33 cellular contexts compared by ENCODE assay signal in the genomic region with DNA sequence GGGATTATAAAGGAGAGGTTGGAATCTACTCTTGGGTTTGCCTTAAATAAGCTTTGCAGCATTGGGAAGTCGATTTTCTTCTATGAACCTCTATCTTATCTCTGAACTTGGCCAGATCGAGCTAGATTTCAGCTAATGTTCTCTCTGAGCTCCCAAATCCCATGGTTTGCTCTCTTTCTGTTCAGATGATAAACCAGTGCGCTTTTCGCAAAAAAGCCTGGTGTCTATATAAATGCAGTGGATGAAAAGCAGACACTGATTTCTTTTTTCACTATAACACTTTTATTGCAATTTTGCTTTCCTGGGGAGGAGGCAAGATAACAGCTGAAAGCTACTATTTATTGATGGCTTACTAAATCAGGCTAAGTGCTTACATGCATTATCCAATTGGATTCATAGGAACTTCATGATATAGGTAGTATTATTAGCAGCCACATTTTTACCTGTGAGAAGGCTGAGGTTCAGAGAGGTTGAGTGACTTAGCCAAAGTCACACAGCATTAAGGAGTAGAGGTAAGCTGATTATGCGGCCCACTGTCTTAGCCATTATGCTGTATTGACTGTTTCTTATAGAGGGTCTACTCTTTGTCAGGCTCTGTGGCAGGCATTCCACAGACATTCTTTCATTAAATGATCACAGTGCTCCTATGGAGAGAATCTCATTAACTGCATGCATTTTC.
"Had no signal": no experiment of that assay in that cellular context is flagged by ENCODE, and none has a peak within 500 bp of the region (broad histone marks: within the 10 kb centered on the region; RNA-seq: fewer than 3 reads in every experiment).

No MANE protein-coding gene starts in this region.

- H3K4me3 Mint-ChIP-seq: activated B cell treated with CpG ODN at 0.5 μM for 24 hours; activated CD4-positive, alpha-beta memory T cell treated with anti-CD3 and anti-CD28 coated beads for 36 hours; activated CD4-positive, alpha-beta T cell treated with anti-CD3 and anti-CD28 coated beads for 36 hours; activated CD4-positive, alpha-beta T cell treated with anti-CD3 and anti-CD28 coated beads, Interleukin-2, amount 10 ng/mL, durations not matched to agents 24 days and 14 days; activated CD8-positive, alpha-beta memory T cell treated with anti-CD3 and anti-CD28 coated beads, Interleukin-2, amount 10 ng/mL, durations not matched to agents 7 days and 5 days; activated CD8-positive, alpha-beta T cell treated with anti-CD3 and anti-CD28 coated beads, Interleukin-2, amount 10 ng/mL, durations not matched to agents 7 days and 5 days; activated naive CD4-positive, alpha-beta T cell treated with anti-CD3 and anti-CD28 coated beads for 36 hours; activated naive CD4-positive, alpha-beta T cell treated with anti-CD3 and anti-CD28 coated beads, Interleukin-2, amount 50 U/mL, for 24 hours; activated naive CD8-positive, alpha-beta T cell treated with anti-CD3 and anti-CD28 coated beads for 36 hours; activated naive CD8-positive, alpha-beta T cell treated with anti-CD3 and anti-CD28 coated beads, Interleukin-2, amount 50 U/mL, for 24 hours; activated T-helper 1 cell treated with anti-CD3 and anti-CD28 coated beads, Interleukin-12 subunit alpha, Interleukin-12 subunit beta, Interleukin-2, Interleukin-4 antibody, amounts not matched to agents 30 ng/mL and 10 ng/mL and 1 ng/mL, durations not matched to agents 14 hours and 24 hours and 36 hours; effector memory CD8-positive, alpha-beta T cell had no signal

- H3K9me3 ChIP-seq: adrenal gland, body of pancreas, esophagus muscularis mucosa, gastrocnemius medialis had no signal

- H3K27ac Mint-ChIP-seq: activated B cell treated with CpG ODN at 0.5 μM for 24 hours; activated CD4-positive, alpha-beta memory T cell treated with anti-CD3 and anti-CD28 coated beads for 36 hours; activated CD4-positive, alpha-beta T cell treated with anti-CD3 and anti-CD28 coated beads for 36 hours; activated CD4-positive, alpha-beta T cell treated with anti-CD3 and anti-CD28 coated beads, Interleukin-2, amount 10 ng/mL, durations not matched to agents 24 days and 14 days; activated CD8-positive, alpha-beta memory T cell treated with anti-CD3 and anti-CD28 coated beads, Interleukin-2, amount 10 ng/mL, durations not matched to agents 7 days and 5 days; activated CD8-positive, alpha-beta T cell treated with anti-CD3 and anti-CD28 coated beads, Interleukin-2, amount 10 ng/mL, durations not matched to agents 7 days and 5 days; activated naive CD4-positive, alpha-beta T cell treated with anti-CD3 and anti-CD28 coated beads for 36 hours; activated naive CD4-positive, alpha-beta T cell treated with anti-CD3 and anti-CD28 coated beads, Interleukin-2, amount 50 U/mL, for 24 hours; activated naive CD8-positive, alpha-beta T cell treated with anti-CD3 and anti-CD28 coated beads for 36 hours; activated naive CD8-positive, alpha-beta T cell treated with anti-CD3 and anti-CD28 coated beads, Interleukin-2, amount 50 U/mL, for 24 hours; activated T-helper 1 cell treated with anti-CD3 and anti-CD28 coated beads, Interleukin-12 subunit alpha, Interleukin-12 subunit beta, Interleukin-2, Interleukin-4 antibody, amounts not matched to agents 30 ng/mL and 10 ng/mL and 1 ng/mL, durations not matched to agents 14 hours and 24 hours and 36 hours; activated T-helper 2 cell treated with anti-CD3 and anti-CD28 coated beads, Interferon-gamma antibody, Interleukin-2, Interleukin-4, amounts not matched to agents 10 μg/mL and 5 μg/mL and 100 μg/mL, durations not matched to agents 14 hours and 24 hours and 36 hours; effector memory CD8-positive, alpha-beta T cell had no signal

- H3K4me1 Mint-ChIP-seq: activated B cell treated with CpG ODN at 0.5 μM for 24 hours; activated CD4-positive, alpha-beta T cell treated with anti-CD3 and anti-CD28 coated beads for 36 hours; activated CD4-positive, alpha-beta T cell treated with anti-CD3 and anti-CD28 coated beads, Interleukin-2, amount 10 ng/mL, durations not matched to agents 24 days and 14 days; activated CD8-positive, alpha-beta memory T cell treated with anti-CD3 and anti-CD28 coated beads, Interleukin-2, amount 10 ng/mL, durations not matched to agents 7 days and 5 days; activated naive CD4-positive, alpha-beta T cell treated with anti-CD3 and anti-CD28 coated beads, Interleukin-2, amount 50 U/mL, for 24 hours; activated naive CD8-positive, alpha-beta T cell treated with anti-CD3 and anti-CD28 coated beads for 36 hours; activated naive CD8-positive, alpha-beta T cell treated with anti-CD3 and anti-CD28 coated beads, Interleukin-2, amount 50 U/mL, for 24 hours had no signal

- H3K9me3 Mint-ChIP-seq: activated B cell treated with CpG ODN at 0.5 μM for 24 hours; activated CD4-positive, alpha-beta memory T cell treated with anti-CD3 and anti-CD28 coated beads for 36 hours; activated CD4-positive, alpha-beta T cell treated with anti-CD3 and anti-CD28 coated beads, Interleukin-2, amount 10 ng/mL, durations not matched to agents 24 days and 14 days; activated naive CD4-positive, alpha-beta T cell treated with anti-CD3 and anti-CD28 coated beads for 36 hours; activated naive CD4-positive, alpha-beta T cell treated with anti-CD3 and anti-CD28 coated beads, Interleukin-2, amount 50 U/mL, for 24 hours; activated T-helper 1 cell treated with anti-CD3 and anti-CD28 coated beads, Interleukin-12 subunit alpha, Interleukin-12 subunit beta, Interleukin-2, Interleukin-4 antibody, amounts not matched to agents 30 ng/mL and 10 ng/mL and 1 ng/mL, durations not matched to agents 14 hours and 24 hours and 36 hours; activated T-helper 2 cell treated with anti-CD3 and anti-CD28 coated beads, Interferon-gamma antibody, Interleukin-2, Interleukin-4, amounts not matched to agents 10 μg/mL and 5 μg/mL and 100 μg/mL, durations not matched to agents 14 hours and 24 hours and 36 hours had no signal

- H3K4me1 ChIP-seq: esophagus muscularis mucosa, foreskin keratinocyte had no signal

- H3K27me3 Mint-ChIP-seq: activated B cell treated with CpG ODN at 0.5 μM for 24 hours; activated CD4-positive, alpha-beta memory T cell treated with anti-CD3 and anti-CD28 coated beads for 36 hours; activated CD4-positive, alpha-beta T cell treated with anti-CD3 and anti-CD28 coated beads for 36 hours; activated CD4-positive, alpha-beta T cell treated with anti-CD3 and anti-CD28 coated beads, Interleukin-2, amount 10 ng/mL, durations not matched to agents 24 days and 14 days; activated CD8-positive, alpha-beta memory T cell treated with anti-CD3 and anti-CD28 coated beads, Interleukin-2, amount 10 ng/mL, durations not matched to agents 7 days and 5 days; activated naive CD4-positive, alpha-beta T cell treated with anti-CD3 and anti-CD28 coated beads, Interleukin-2, amount 50 U/mL, for 24 hours; activated naive CD8-positive, alpha-beta T cell treated with anti-CD3 and anti-CD28 coated beads for 36 hours; activated naive CD8-positive, alpha-beta T cell treated with anti-CD3 and anti-CD28 coated beads, Interleukin-2, amount 50 U/mL, for 24 hours; effector memory CD8-positive, alpha-beta T cell had no signal

- DNase-seq: activated B cell treated with CpG ODN at 0.5 μM for 24 hours; activated CD4-positive, alpha-beta memory T cell treated with anti-CD3 and anti-CD28 coated beads for 36 hours; activated CD4-positive, alpha-beta T cell treated with anti-CD3 and anti-CD28 coated beads for 36 hours; activated CD4-positive, alpha-beta T cell treated with anti-CD3 and anti-CD28 coated beads, Interleukin-2, amount 10 ng/mL, durations not matched to agents 24 days and 14 days; activated CD8-positive, alpha-beta memory T cell treated with anti-CD3 and anti-CD28 coated beads, Interleukin-2, amount 10 ng/mL, durations not matched to agents 7 days and 5 days; activated CD8-positive, alpha-beta memory T cell treated with anti-CD3 and anti-CD28 coated beads, Interleukin-2, amount 50 U/mL, for 4 hours; activated CD8-positive, alpha-beta T cell treated with anti-CD3 and anti-CD28 coated beads, Interleukin-2, amount 10 ng/mL, durations not matched to agents 7 days and 5 days; activated effector memory CD4-positive, alpha-beta T cell treated with anti-CD3 and anti-CD28 coated beads, Interleukin-2, amount 50 U/mL, for 16 hours; activated naive CD4-positive, alpha-beta T cell treated with anti-CD3 and anti-CD28 coated beads for 36 hours; activated naive CD8-positive, alpha-beta T cell treated with anti-CD3 and anti-CD28 coated beads for 36 hours; activated naive CD8-positive, alpha-beta T cell treated with anti-CD3 and anti-CD28 coated beads, Interleukin-2, amount 50 U/mL, for 24 hours; activated T-cell treated with anti-CD3 and anti-CD28 coated beads, Interleukin-2, amount 50 U/mL, for 1 hour; activated T-cell treated with anti-CD3 and anti-CD28 coated beads, Interleukin-2, amount 50 U/mL, for 48 hours; adrenal gland; amygdala; aorta; body of pancreas; caudate nucleus; cortex of kidney; dermis blood vessel endothelial cell; effector CD4-positive, alpha-beta T cell; effector memory CD8-positive, alpha-beta T cell; erythroblast; foreskin keratinocyte; gastrocnemius medialis; glutamatergic neuron; heart left ventricle; T-helper 2 cell had no signal

- H3K27me3 ChIP-seq: adrenal gland, body of pancreas, esophagus muscularis mucosa, foreskin keratinocyte, gastrocnemius medialis, heart left ventricle had no signal

- H3K4me3 ChIP-seq: adrenal gland, body of pancreas, esophagus muscularis mucosa, gastrocnemius medialis, heart left ventricle had no signal

- H3K27ac ChIP-seq: adrenal gland, body of pancreas, esophagus muscularis mucosa, foreskin keratinocyte, gastrocnemius medialis, heart left ventricle had no signal

- H3K36me3 ChIP-seq: adrenal gland, esophagus muscularis mucosa, gastrocnemius medialis, heart left ventricle had no signal

- ATAC-seq: activated CD4-positive, alpha-beta T cell treated with anti-CD3 and anti-CD28 coated beads for 36 hours; activated CD4-positive, CD25-positive, alpha-beta regulatory T cell treated with anti-CD3 and anti-CD28 coated beads, Interleukin-2, amount 50 U/mL, for 24 hours; activated CD8-positive, alpha-beta memory T cell treated with anti-CD3 and anti-CD28 coated beads, Interleukin-2, amount 10 ng/mL, durations not matched to agents 7 days and 5 days; activated CD8-positive, alpha-beta T cell treated with anti-CD3 and anti-CD28 coated beads, Interleukin-2, amount 10 ng/mL, durations not matched to agents 7 days and 5 days; activated naive CD8-positive, alpha-beta T cell treated with anti-CD3 and anti-CD28 coated beads, Interleukin-2, amount 50 U/mL, for 24 hours; body of pancreas; effector memory CD8-positive, alpha-beta T cell; foreskin keratinocyte; gastrocnemius medialis; heart left ventricle had no signal
